Comparison of ENCODE assay signal across 9 cellular contexts in the genomic region with DNA sequence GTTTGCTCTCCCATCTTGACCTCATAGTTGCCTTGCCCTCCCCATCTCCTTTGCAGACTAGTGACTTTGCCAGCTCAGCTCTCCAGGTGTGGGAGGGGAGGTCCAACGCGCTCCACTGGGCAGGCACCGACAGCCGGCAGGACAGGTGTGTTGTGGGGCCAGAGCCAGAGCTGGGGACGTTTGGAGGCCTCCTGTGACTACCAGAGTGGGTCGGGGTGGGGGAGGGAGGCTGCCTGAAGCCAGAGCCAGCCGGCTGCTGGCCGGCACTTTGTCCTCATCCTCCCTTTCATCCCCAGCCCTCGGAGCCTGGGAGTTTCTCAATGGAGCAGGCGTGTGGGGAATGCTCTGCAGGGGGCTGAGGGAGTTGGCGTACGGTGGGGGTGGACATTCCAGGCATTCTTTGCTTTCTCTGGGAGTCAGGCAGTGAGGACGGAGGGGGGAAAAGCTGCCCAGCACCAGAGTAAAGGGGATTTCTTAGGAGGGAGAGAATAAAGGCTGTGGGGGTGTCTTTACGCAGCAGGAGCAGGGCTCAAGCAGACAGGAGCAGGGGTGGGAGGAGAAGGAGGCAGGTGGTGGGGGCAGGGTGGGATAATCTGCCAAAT. TPM values are rescaled to one million over a fixed set of nuclear protein-coding genes. Genes with fewer than 3 reads are reported as not detected.
DNase-seq lines count a peak whose midpoint lies in the region; ATAC-seq lines count a peak whose summit lies in the region.
"Had no signal": no experiment of that assay in that cellular context is flagged by ENCODE, and none has a peak within 500 bp of the region (broad histone marks: within the 10 kb centered on the region; RNA-seq: fewer than 3 reads in every experiment).

No MANE protein-coding gene starts in this region.

- peaks cover 55 to 69% (median 63%) of the 10 kb centered on the region in 3 donors for H3K4me1 Mint-ChIP-seq in T-cell

- CTCF ChIA-PET in T-cell (lab: Charles Lee), result interaction anchor here (0.7 to 1.0 kb wide), 2 partner anchors 10 to 26 kb away, joined by 3 read pairs; no protein-coding TSS in a partner anchor

- no peaks in the 10 kb centered on the region for H3K27me3 Mint-ChIP-seq in T-cell
- H3K27me3 Mint-ChIP-seq: activated naive CD4-positive, alpha-beta T cell treated with anti-CD3 and anti-CD28 coated beads, Interleukin-2, amount 50 U/mL, for 24 hours had no signal

- peak overlapping the region; percentile 64 to 75 for H3K27ac Mint-ChIP-seq in T-cell

- H3K4me3 Mint-ChIP-seq in T-cell, result no peak overlapping the region
- H3K4me3 Mint-ChIP-seq: activated naive CD4-positive, alpha-beta T cell treated with anti-CD3 and anti-CD28 coated beads, Interleukin-2, amount 50 U/mL, for 24 hours had no signal

- H3K9me3 Mint-ChIP-seq in T-cell, result no peaks in the 10 kb centered on the region
- H3K9me3 Mint-ChIP-seq: activated naive CD4-positive, alpha-beta T cell treated with anti-CD3 and anti-CD28 coated beads, Interleukin-2, amount 50 U/mL, for 24 hours had no signal

- DNase-seq in 8988T (peak; percentile 66), HS-27A (ENCODE audit: low read depth) (peak; percentile 89), T-cell (no peak), iPS DF 19.7 (ENCODE audit: low read depth, low spot score) (peak; percentile 99), smooth muscle cell of the brain vasculature (ENCODE audit: low read depth, low spot score) (peak; percentile 79)
- no peak for DNase-seq in activated naive CD4-positive, alpha-beta T cell treated with anti-CD3 and anti-CD28 coated beads, Interleukin-2, amount 50 U/mL, for 16 hours

- ATAC-seq in T-cell (replicated peaks in 1 of 4) (no peak), GM19328 (IDR thresholded peaks at IDR 0.05; ENCODE audit: unreplicated experiment) (no peak), GM19455 (IDR thresholded peaks at IDR 0.05; ENCODE audit: unreplicated experiment) (no peak)

- POLR2A ChIA-PET in T-cell (lab: Charles Lee), result interaction anchor here in 1 of 2 donors (0.7 kb wide), 1 partner anchor 59 kb away, joined by 10 read pairs; no protein-coding TSS in a partner anchor

- peaks cover 29% of the 10 kb centered on the region for H3K36me3 Mint-ChIP-seq in T-cell

RNA-seq across cellular contexts. Expression of a gene that starts 20.2 kb away (rescaled TPM):
- total RNA-seq in T-cell, result 10 to 100 TPM; 15.0 to 38.7 (median 32.7) TPM

RNA-seq across cellular contexts. Expression of a gene that starts 55.4 kb away (rescaled TPM):
- total RNA-seq in T-cell, result under 1 TPM in 1 of 5 donors, not detected in 4; 0.30 TPM

Comparison
In these comparisons a context has a peak if more than half of its experiments do, and no peak if none do; other contexts are left out.
1. DNase-seq: peak in 8988T (single experiment), HS-27A (single experiment), iPS DF 19.7 (single experiment) and smooth muscle cell of the brain vasculature (single experiment); none in T-cell (0 of 34) and activated naive CD4-positive, alpha-beta T cell treated with anti-CD3 and anti-CD28 coated beads, Interleukin-2, amount 50 U/mL, for 16 hours (single experiment).